Comparison of ENCODE assay signal across 8 cellular contexts in the genomic region with DNA sequence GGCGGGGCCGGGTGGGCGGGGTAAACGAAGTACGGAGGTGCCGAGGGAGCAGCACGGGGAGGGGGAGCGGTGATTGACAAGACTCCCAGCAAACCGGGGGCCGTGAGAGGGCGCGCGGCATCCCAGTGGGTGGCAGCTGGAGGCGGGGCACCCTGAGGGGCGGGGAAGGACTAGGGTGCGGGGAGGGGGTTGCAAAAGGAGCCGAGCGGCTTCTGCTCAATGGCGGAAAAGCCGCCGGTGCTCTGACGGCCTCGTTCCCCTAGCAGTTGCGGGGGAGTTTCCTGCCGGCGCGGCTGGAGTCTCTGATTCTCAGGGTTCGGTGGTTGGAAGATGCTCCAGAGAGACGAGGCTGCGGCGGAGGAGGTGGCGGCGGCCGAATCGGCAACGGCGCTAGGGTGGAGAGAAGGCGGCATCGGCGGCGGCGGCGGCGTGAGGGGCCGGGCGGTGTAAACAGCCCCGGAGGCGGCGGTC. TPM values are rescaled to one million over a fixed set of nuclear protein-coding genes. Genes with fewer than 3 reads are reported as not detected.
DNase-seq lines count a peak whose midpoint lies in the region; ATAC-seq lines count a peak whose summit lies in the region.

TSS of gene PPM1B (plus strand) at position 192 of the 471 bp plus-strand sequence. CDS start 32,325 bp downstream, outside the sequence.

- H3K4me1 Mint-ChIP-seq in activated CD4-positive, alpha-beta T cell treated with anti-CD3 and anti-CD28 coated beads, Interleukin-2, amount 10 ng/mL, durations not matched to agents 24 days and 14 days, result peaks cover 28% of the 10 kb centered on the region

- no peaks in the 10 kb centered on the region for H3K27me3 Mint-ChIP-seq in activated CD4-positive, alpha-beta T cell treated with anti-CD3 and anti-CD28 coated beads, Interleukin-2, amount 10 ng/mL, durations not matched to agents 24 days and 14 days

- DNase-seq in A172 (ENCODE audit: low spot score) (no peak), dermis microvascular lymphatic vessel endothelial cell (ENCODE audit: low read depth in 2 of 2) (no peak), mucosa of gallbladder (ENCODE audit: low spot score) (no peak)
- peak; percentile 100 for DNase-seq in activated CD4-positive, alpha-beta T cell treated with anti-CD3 and anti-CD28 coated beads, Interleukin-2, amount 10 ng/mL, durations not matched to agents 24 days and 14 days
- peak; percentile 98 to 99 for DNase-seq in stimulated activated CD8-positive, alpha-beta memory T cell treated with anti-CD3 and anti-CD28 coated beads, Interleukin-4, amount 100 ng/mL, for 4 hours (ENCODE audit: low read depth in 2 of 2, low spot score in 1 of 2)

- peak within 1 kb of the TSS; percentile 94 for H3K4me3 Mint-ChIP-seq in activated CD4-positive, alpha-beta T cell treated with anti-CD3 and anti-CD28 coated beads, Interleukin-2, amount 10 ng/mL, durations not matched to agents 24 days and 14 days

- H3K36me3 Mint-ChIP-seq in activated CD4-positive, alpha-beta T cell treated with anti-CD3 and anti-CD28 coated beads, Interleukin-2, amount 10 ng/mL, durations not matched to agents 24 days and 14 days (ENCODE audit: low read depth), result peaks cover 18% of the 10 kb centered on the region

- peaks cover 5% of the 10 kb centered on the region for H3K9me3 Mint-ChIP-seq in activated CD4-positive, alpha-beta T cell treated with anti-CD3 and anti-CD28 coated beads, Interleukin-2, amount 10 ng/mL, durations not matched to agents 24 days and 14 days

- intact Hi-C loops in activated CD4-positive, alpha-beta T cell treated with anti-CD3 and anti-CD28 coated beads, Interleukin-2, amount 10 ng/mL, durations not matched to agents 24 days and 14 days (cut with micrococcal nuclease), result loop anchor here (1.0 to 5.0 kb wide), 7 partner anchors 23 to 193 kb away; partner anchors contain the start of genes CAMKMT and PREPL

- peak within 1 kb of the TSS; percentile 99 for H3K27ac Mint-ChIP-seq in activated CD4-positive, alpha-beta T cell treated with anti-CD3 and anti-CD28 coated beads, Interleukin-2, amount 10 ng/mL, durations not matched to agents 24 days and 14 days

- peak; percentile 70 for ATAC-seq in GM19372 (IDR thresholded peaks at IDR 0.05; ENCODE audit: low read depth, unreplicated experiment)
- ATAC-seq in HG03520 (IDR thresholded peaks at IDR 0.05; ENCODE audit: unreplicated experiment), result peak; percentile 69
- ATAC-seq in HG03565 (IDR thresholded peaks at IDR 0.05; ENCODE audit: unreplicated experiment), result no peak

RNA-seq across cellular contexts. Expression of gene PPM1B, which starts in this region (rescaled TPM):
- 33.8 and 38.2 TPM in 2 replicates for total RNA-seq in A172 (2014; rRNA removed; shearing (Covaris generic))
- total RNA-seq in activated CD4-positive, alpha-beta T cell treated with anti-CD3 and anti-CD28 coated beads, Interleukin-2, amount 10 ng/mL, durations not matched to agents 24 days and 14 days, result 38.9 and 42.0 TPM in 2 replicates
- total RNA-seq in dermis microvascular lymphatic vessel endothelial cell (16.2 and 18.5 TPM in 2 replicates), mucosa of gallbladder (47.2 TPM)

Comparison
In these comparisons a context has a peak if more than half of its experiments do, and no peak if none do; other contexts are left out.
1. DNase-seq: peak in activated CD4-positive, alpha-beta T cell treated with anti-CD3 and anti-CD28 coated beads, Interleukin-2, amount 10 ng/mL, durations not matched to agents 24 days and 14 days (single experiment) and stimulated activated CD8-positive, alpha-beta memory T cell treated with anti-CD3 and anti-CD28 coated beads, Interleukin-4, amount 100 ng/mL, for 4 hours (2 of 2); none in A172 (single experiment), dermis microvascular lymphatic vessel endothelial cell (0 of 2) and mucosa of gallbladder (single experiment).